In genomic region chr22:40156001-40156516, GRCh38 we compare ENCODE assay signal across 8 cellular contexts. TPM values are rescaled to one million over a fixed set of nuclear protein-coding genes. Genes with fewer than 3 reads are reported as not detected.
A peak's percentile ranks its signal among the peaks of the same experiment; 100 is the strongest.
DNase-seq lines count a peak whose midpoint lies in the region; ATAC-seq and TF ChIP-seq lines count a peak whose summit lies in the region.

No MANE protein-coding gene starts in this region.

- peaks cover 0 to 5% (median 3%) of the 10 kb centered on the region in 3 donors for H3K4me1 Mint-ChIP-seq in IgD-negative memory B cell

- peaks cover 15 to 17% of the 10 kb centered on the region in 2 donors for H3K4me1 ChIP-seq in gastrocnemius medialis

- H3K27ac ChIP-seq in gastrocnemius medialis, result peak overlapping the region; percentile 61 to 81 (median 69)

- H3K4me3 Mint-ChIP-seq in IgD-negative memory B cell, result no peak overlapping the region

- in situ Hi-C loops in gastrocnemius medialis (cut with MboI; ENCODE audit: low sequenced_read_pairs in 4 of 4), result no loop called here

- DNase-seq in COLO668 (lab: John Stamatoyannopoulos, UW; ENCODE audit: unreplicated experiment) (peak; percentile 75), SHP77 (lab: John Stamatoyannopoulos, UW) (peak; percentile 77 to 82), fibroblast of gingiva (ENCODE audit: low read depth) (peak; percentile 27), gastrocnemius medialis (peak; percentile 71 to 82), superior temporal gyrus (ENCODE audit: extremely low spot score) (no peak)

- peak overlapping the region in 2 of 3 donors; percentile 71 to 86 for H3K27ac Mint-ChIP-seq in IgD-negative memory B cell

- H3K27me3 ChIP-seq in gastrocnemius medialis, result no peaks in the 10 kb centered on the region

- H3K36me3 ChIP-seq in gastrocnemius medialis, result peaks cover 0 to 6% of the 10 kb centered on the region in 2 donors

- TF ChIP-seq CTCF in gastrocnemius medialis (IDR thresholded peaks at IDR 0.05 in 4 of 5, conservative IDR thresholded peaks at IDR 0.05 in 1 of 5), result peak in 1 of 5 experiments; percentile 21

- TF ChIP-seq POLR2A in gastrocnemius medialis (IDR thresholded peaks at IDR 0.05), result no peak

- no peaks in the 10 kb centered on the region for H3K27me3 Mint-ChIP-seq in IgD-negative memory B cell

- H3K9me3 ChIP-seq in gastrocnemius medialis, result no peaks in the 10 kb centered on the region

- intact Hi-C loops in gastrocnemius medialis (cut with DNase I; ENCODE audit: low total_unique reads), result loop anchor here (2.0 to 5.0 kb wide), 2 partner anchors 21 to 121 kb away; partner anchors contain the start of gene TNRC6B

- peak overlapping the region in 1 of 4 donors; percentile 14 for H3K4me3 ChIP-seq in gastrocnemius medialis

- ATAC-seq in gastrocnemius medialis (peak; percentile 99 to 100), HG03097 (IDR thresholded peaks at IDR 0.05; ENCODE audit: low FRiP score, unreplicated experiment) (no peak), GM18907 (IDR thresholded peaks at IDR 0.05; ENCODE audit: unreplicated experiment) (no peak)

- no peaks in the 10 kb centered on the region for H3K9me3 Mint-ChIP-seq in IgD-negative memory B cell

- no peaks in the 10 kb centered on the region for H3K36me3 Mint-ChIP-seq in IgD-negative memory B cell

RNA-seq across cellular contexts. Expression of gene TNRC6B, which starts 21.7 kb away (rescaled TPM):
- 143 TPM for polyA plus RNA-seq in IgD-negative memory B cell
- total RNA-seq in gastrocnemius medialis, result 10 to 100 TPM; 31.9 to 76.7 (median 57.0) TPM

Comparison
In these comparisons a context has a peak if more than half of its experiments do, and no peak if none do; other contexts are left out.
1. ATAC-seq: peak in gastrocnemius medialis (2 of 2); none in HG03097 (single experiment) and GM18907 (single experiment).